Comparison of ENCODE assay signal across 17 cellular contexts in genomic region chr22:48920776-48921241, GRCh38.
DNase-seq lines count a peak whose midpoint lies in the region; ATAC-seq and TF ChIP-seq lines count a peak whose summit lies in the region.
"Had no signal": no experiment of that assay in that cellular context is flagged by ENCODE, and none has a peak within 500 bp of the region (broad histone marks: within the 10 kb centered on the region; RNA-seq: fewer than 3 reads in every experiment).

No MANE protein-coding gene starts in this region.

- H3K4me3 ChIP-seq in dorsolateral prefrontal cortex: peak overlapping the region in 20 of 59 donors; percentile 3 to 43 (median 16)
- H3K4me3 ChIP-seq: breast epithelium, tibial artery had no signal

- peak; percentile 32 for ATAC-seq in omental fat pad (ENCODE audit: low FRiP score)
- ATAC-seq in GM18511 (IDR thresholded peaks at IDR 0.05; ENCODE audit: unreplicated experiment): no peak
- ATAC-seq in GM21529 (IDR thresholded peaks at IDR 0.05; ENCODE audit: unreplicated experiment): no peak
- ATAC-seq in HG03457 (IDR thresholded peaks at IDR 0.05; ENCODE audit: unreplicated experiment): no peak
- ATAC-seq: activated T-helper 17 cell treated with anti-CD3 and anti-CD28 coated beads, Interleukin-2, amount 50 U/mL, for 72 hours; stimulated activated effector memory CD8-positive, alpha-beta T cell treated with anti-CD3 and anti-CD28 coated beads, Interleukin-12 subunit alpha, Interleukin-12 subunit beta, amount 100 ng/mL, for 72 hours; WTC11 had no signal

- H3K27me3 ChIP-seq in dorsolateral prefrontal cortex: peaks cover 0 to 18% (median 0%) of the 10 kb centered on the region in 45 donors

- TF ChIP-seq CTCF in dorsolateral prefrontal cortex (IDR thresholded peaks at IDR 0.05 in 54 of 56, conservative IDR thresholded peaks at IDR 0.05 in 2 of 56; ENCODE audit: low read depth in 1 of 56, partially characterized antibody in 56 of 56) (peak in 6 of 56 donors; percentile 1 to 17 (median 7)), omental fat pad (IDR thresholded peaks at IDR 0.05) (no peak)

- intact Hi-C loops in dorsolateral prefrontal cortex (cut with DNase I): loop anchor here (2.0 to 10.0 kb wide), 4 partner anchors 216 to 346 kb away; no protein-coding TSS in a partner anchor

- peak overlapping the region; percentile 71 to 100 (median 97) for H3K27ac ChIP-seq in dorsolateral prefrontal cortex
- H3K27ac ChIP-seq: breast epithelium, tibial artery had no signal

- DNase-seq in COLO668 (lab: John Stamatoyannopoulos, UW; ENCODE audit: unreplicated experiment) (peak; percentile 50), NCI-H146 (lab: John Stamatoyannopoulos, UW) (peak; percentile 84), dorsolateral prefrontal cortex (peak in 1 of 10 donors; percentile 37), omental fat pad (ENCODE audit: low spot score) (no peak), NCI-H1105 (lab: John Stamatoyannopoulos, UW) (no peak)
- DNase-seq: activated CD4-positive, alpha-beta memory T cell treated with anti-CD3 and anti-CD28 coated beads for 36 hours; dermis blood vessel endothelial cell; kidney glomerular epithelial cell; stimulated activated CD4-positive, alpha-beta T cell treated with anti-CD3 and anti-CD28 coated beads, Interleukin-15, amount 100 ng/mL, for 24 hours had no signal

Comparison
In these comparisons a context has a peak if more than half of its experiments do, and no peak if none do; other contexts are left out.
1. DNase-seq: peak in COLO668 (single experiment) and NCI-H146 (single experiment); none in omental fat pad (single experiment) and NCI-H1105 (single experiment).